26 cellular contexts compared by ENCODE assay signal in genomic region chrX:3526084-3526483, GRCh38.
A peak's percentile ranks its signal among the peaks of the same experiment; 100 is the strongest.
DNase-seq lines count a peak whose midpoint lies in the region; TF ChIP-seq lines count a peak whose summit lies in the region.
"Had no signal": no experiment of that assay in that cellular context is flagged by ENCODE, and none has a peak within 500 bp of the region (broad histone marks: within the 10 kb centered on the region; RNA-seq: fewer than 3 reads in every experiment).

No MANE protein-coding gene starts in this region.

- H3K4me3 ChIP-seq in fibroblast of lung (replicated peaks in 1 of 4; ENCODE audit: control extremely low read depth in 1 of 4, insufficient read depth in 1 of 4, low read depth in 3 of 4, low read length in 4 of 4), result no peak overlapping the region
- no peak overlapping the region for H3K4me3 ChIP-seq in skeletal muscle cell (ENCODE audit: low read depth, low read length)
- H3K4me3 ChIP-seq: BLaER1, gastrocnemius medialis, lung, pancreas, SJCRH30 had no signal

- no peaks in the 10 kb centered on the region for H3K36me3 ChIP-seq in fibroblast of lung (ENCODE audit: control insufficient read depth, insufficient read depth, low read length)
- H3K36me3 ChIP-seq: BLaER1, gastrocnemius medialis, pancreas, SJCRH30, WERI-Rb-1 had no signal

- H2AFZ ChIP-seq in fibroblast of lung (ENCODE audit: low read length), result no peak overlapping the region

- H3K4me2 ChIP-seq in fibroblast of lung (ENCODE audit: extremely low read depth, insufficient read depth, low read length), result no peak overlapping the region
- H3K4me2 ChIP-seq: BLaER1 had no signal

- peak; percentile 48 for DNase-seq in AG20443 (ENCODE audit: low spot score)
- peak; percentile 16 for DNase-seq in NCI-H226
- peak in 1 of 2 donors; percentile 72 for DNase-seq in fibroblast of lung (ENCODE audit: low read depth in 2 of 2)
- DNase-seq in skeletal muscle cell (ENCODE audit: low read depth), result peak; percentile 43
- no peak for DNase-seq in NCI-H2196 (lab: John Stamatoyannopoulos, UW; ENCODE audit: unreplicated experiment)
- DNase-seq in NCI-H345 treated with DMSO at 0.1 percent for 48 hours (lab: John Stamatoyannopoulos, UW; ENCODE audit: unreplicated experiment), result no peak
- no peak for DNase-seq in SK-N-DZ (ENCODE audit: low spot score)
- DNase-seq: activated CD4-positive, alpha-beta T cell treated with anti-CD3 and anti-CD28 coated beads for 48 hours; activated naive CD4-positive, alpha-beta T cell treated with anti-CD3 and anti-CD28 coated beads, Interleukin-2, amount 10 ng/mL, durations not matched to agents 7 days and 5 days; COR-L47; DMS53; gastrocnemius medialis; GDM1; NCI-H1436 treated with DMSO at 0.1 percent for 48 hours; NCI-H446 treated with DMSO at 0.1 percent for 48 hours; NCI-H774; nephron progenitor cell; pancreas; retina; SJCRH30; stimulated activated CD4-positive, alpha-beta T cell treated with anti-CD3 and anti-CD28 coated beads, Interleukin-1b, Interleukin-23, amount 100 ng/mL, for 48 hours; stimulated activated naive CD8-positive, alpha-beta T cell treated with anti-CD3 and anti-CD28 coated beads, Interleukin-15, Interleukin-2, amounts not matched to agents 100 U/mL and 50 U/mL, for 24 hours; T-cell; WERI-Rb-1 had no signal

- H3K79me2 ChIP-seq in fibroblast of lung (ENCODE audit: control insufficient read depth, insufficient read depth, low read length), result no peaks in the 10 kb centered on the region

- peak overlapping the region; percentile 17 for H3K27ac ChIP-seq in fibroblast of lung (ENCODE audit: insufficient read depth, low read length)
- H3K27ac ChIP-seq: BLaER1, gastrocnemius medialis, pancreas, SJCRH30, WERI-Rb-1 had no signal

- H3K9ac ChIP-seq in fibroblast of lung (ENCODE audit: insufficient read depth, low read length), result no peak overlapping the region
- H3K9ac ChIP-seq: BLaER1 had no signal

- H4K20me1 ChIP-seq in fibroblast of lung (ENCODE audit: control insufficient read depth, extremely low read depth, insufficient read depth, low read length), result no peaks in the 10 kb centered on the region
- H4K20me1 ChIP-seq: BLaER1 had no signal

- no peak for TF ChIP-seq CTCF in fibroblast of lung (conservative IDR thresholded peaks at IDR 0.05 in 1 of 2, IDR thresholded peaks at IDR 0.05 in 1 of 2; ENCODE audit: low read depth in 1 of 2, low read length in 2 of 2)

- no peaks in the 10 kb centered on the region for H3K27me3 ChIP-seq in fibroblast of lung (ENCODE audit: control insufficient read depth, insufficient read depth, low read length)
- H3K27me3 ChIP-seq: BLaER1, gastrocnemius medialis, pancreas, SJCRH30 had no signal

- peaks cover 4% of the 10 kb centered on the region for H3K4me1 ChIP-seq in fibroblast of lung (ENCODE audit: control insufficient read depth, extremely low read depth, insufficient read depth, low read length)
- H3K4me1 ChIP-seq: gastrocnemius medialis, pancreas had no signal

- H3K9me3 ChIP-seq in fibroblast of lung (ENCODE audit: control insufficient read depth, insufficient read depth, low read depth, low read length), result no peaks in the 10 kb centered on the region
- H3K9me3 ChIP-seq: BLaER1, gastrocnemius medialis, pancreas, SJCRH30 had no signal

Comparison
In these comparisons a context has a peak if more than half of its experiments do, and no peak if none do; other contexts are left out.
1. DNase-seq: peak in AG20443 (single experiment), NCI-H226 (single experiment) and skeletal muscle cell (single experiment); none in NCI-H2196 (single experiment), NCI-H345 treated with DMSO at 0.1 percent for 48 hours (single experiment) and SK-N-DZ (single experiment).